ENCODE assay signal across 8 cellular contexts in the genomic region with DNA sequence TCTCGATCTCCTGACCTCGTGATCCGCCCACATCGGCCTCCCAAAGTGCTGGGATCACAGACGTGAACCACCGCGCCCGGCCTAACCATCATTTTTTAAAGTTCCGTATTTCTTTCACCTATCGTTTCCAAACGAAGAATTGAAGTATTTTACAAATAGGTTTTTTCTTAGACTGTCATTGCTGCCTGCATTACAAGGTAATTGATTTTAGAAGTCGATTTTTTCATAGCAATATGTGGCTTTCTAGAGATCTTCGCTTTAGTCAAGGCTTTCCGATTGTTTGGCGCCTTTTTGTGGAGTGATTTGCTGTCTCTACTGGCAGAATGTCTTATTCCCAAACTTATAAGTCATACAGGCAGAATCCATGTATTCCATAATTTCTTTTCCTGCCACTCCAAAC.
"Had no signal": no experiment of that assay in that cellular context is flagged by ENCODE, and none has a peak within 500 bp of the region (broad histone marks: within the 10 kb centered on the region; RNA-seq: fewer than 3 reads in every experiment).

No MANE protein-coding gene starts in this region.

- DNase-seq: GDM1, GF-D8 had no signal

- H3K4me3 ChIP-seq: GM12878 had no signal

- FAIRE-seq: G401.6, GM12878, GM12891, GM12892, GM18507, GM19239 had no signal

- ATAC-seq: GM12878 had no signal
